2 cellular contexts compared by ENCODE assay signal in genomic region chr12:89324437-89324836, GRCh38.
A peak's percentile ranks its signal among the peaks of the same experiment; 100 is the strongest.
TF ChIP-seq lines count a peak whose summit lies in the region.

No MANE protein-coding gene starts in this region.

TF ChIP-seq in liver, 16 proteins besides CTCF, POLR2A, EP300 and RAD21:
- TF ChIP-seq FOXA2 (IDR thresholded peaks at IDR 0.05) (no peak), NR2F2 (IDR thresholded peaks at IDR 0.05) (peak; percentile 17), EGR1 (IDR thresholded peaks at IDR 0.05; ENCODE audit: low read depth in 2 of 2) (no peak), RXRA (IDR thresholded peaks at IDR 0.05) (no peak), FOXA1 (IDR thresholded peaks at IDR 0.05) (no peak), HNF4G (IDR thresholded peaks at IDR 0.05) (no peak), REST (IDR thresholded peaks at IDR 0.05) (no peak)

TF ChIP-seq in HepG2, 621 proteins besides CTCF, POLR2A, EP300 and RAD21:
- TF ChIP-seq ZNF224 (CRISPR knock-in tag; IDR thresholded peaks at IDR 0.05) (no peak), ZHX1 (CRISPR knock-in tag; IDR thresholded peaks at IDR 0.05; ENCODE audit: low read depth) (no peak), RARA (CRISPR knock-in tag; IDR thresholded peaks at IDR 0.05) (no peak), JDP2 (CRISPR knock-in tag; IDR thresholded peaks at IDR 0.05; ENCODE audit: borderline replicate concordance) (no peak), ZNF337 (CRISPR knock-in tag; IDR thresholded peaks at IDR 0.05; ENCODE audit: borderline replicate concordance, low read depth) (no peak), ARID2 (CRISPR knock-in tag; IDR thresholded peaks at IDR 0.05; ENCODE audit: borderline replicate concordance) (no peak), ARNTL (CRISPR knock-in tag; IDR thresholded peaks at IDR 0.05) (no peak), BRD4 (CRISPR knock-in tag; IDR thresholded peaks at IDR 0.05) (no peak), ZBTB7A (CRISPR knock-in tag; IDR thresholded peaks at IDR 0.05) (no peak)
- TF ChIP-seq, protein P1, sequence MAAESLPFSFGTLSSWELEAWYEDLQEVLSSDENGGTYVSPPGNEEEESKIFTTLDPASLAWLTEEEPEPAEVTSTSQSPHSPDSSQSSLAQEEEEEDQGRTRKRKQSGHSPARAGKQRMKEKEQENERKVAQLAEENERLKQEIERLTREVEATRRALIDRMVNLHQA (CRISPR knock-in tag; IDR thresholded peaks at IDR 0.05): no peak
